1 cellular context compared by ENCODE assay signal in the genomic region with DNA sequence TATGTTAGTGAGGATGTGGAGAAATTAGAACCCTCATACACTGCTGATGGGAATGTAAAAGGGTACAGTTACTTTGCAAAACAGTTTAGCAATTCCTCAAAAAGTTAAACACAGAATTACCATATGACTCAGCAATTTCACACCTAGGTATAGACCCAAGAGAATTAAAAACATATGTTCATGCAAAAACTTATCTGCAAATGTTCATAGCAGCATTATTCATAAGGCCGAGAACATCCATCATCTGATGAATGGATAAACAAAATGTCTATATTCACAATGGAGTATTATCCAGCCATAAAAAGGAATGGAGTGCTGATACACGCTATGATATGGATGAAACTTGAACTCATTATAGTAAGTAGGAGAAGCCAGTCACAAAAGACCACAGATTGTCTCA.
TF ChIP-seq lines count a peak whose summit lies in the region.

No MANE protein-coding gene starts in this region.

TF ChIP-seq in HepG2, 621 proteins besides CTCF, POLR2A, EP300 and RAD21:
- TF ChIP-seq ZNF367 (CRISPR knock-in tag; IDR thresholded peaks at IDR 0.05; ENCODE audit: borderline replicate concordance) (no peak), SCMH1 (CRISPR knock-in tag; IDR thresholded peaks at IDR 0.05; ENCODE audit: borderline replicate concordance) (no peak), NFE2L2 (IDR thresholded peaks at IDR 0.05; ENCODE audit: low read length) (peak; percentile 89), MAFF (IDR thresholded peaks at IDR 0.05; ENCODE audit: low read depth, low read length) (peak; percentile 82), HNRNPL (IDR thresholded peaks at IDR 0.05; ENCODE audit: low read depth, low read length) (no peak), MAFK (conservative IDR thresholded peaks at IDR 0.05 in 1 of 2, IDR thresholded peaks at IDR 0.05 in 1 of 2; ENCODE audit: low read length in 2 of 2) (peak; percentile 80 to 83), CBFB (CRISPR knock-in tag; IDR thresholded peaks at IDR 0.05) (no peak), ZNF138 (CRISPR knock-in tag; IDR thresholded peaks at IDR 0.05; ENCODE audit: low read depth) (no peak), ZSCAN31 (CRISPR knock-in tag; IDR thresholded peaks at IDR 0.05; ENCODE audit: low read depth) (no peak), ZNF780A (CRISPR knock-in tag; IDR thresholded peaks at IDR 0.05) (no peak), ZNF430 (CRISPR knock-in tag; IDR thresholded peaks at IDR 0.05) (no peak)
- TF ChIP-seq, protein P1, sequence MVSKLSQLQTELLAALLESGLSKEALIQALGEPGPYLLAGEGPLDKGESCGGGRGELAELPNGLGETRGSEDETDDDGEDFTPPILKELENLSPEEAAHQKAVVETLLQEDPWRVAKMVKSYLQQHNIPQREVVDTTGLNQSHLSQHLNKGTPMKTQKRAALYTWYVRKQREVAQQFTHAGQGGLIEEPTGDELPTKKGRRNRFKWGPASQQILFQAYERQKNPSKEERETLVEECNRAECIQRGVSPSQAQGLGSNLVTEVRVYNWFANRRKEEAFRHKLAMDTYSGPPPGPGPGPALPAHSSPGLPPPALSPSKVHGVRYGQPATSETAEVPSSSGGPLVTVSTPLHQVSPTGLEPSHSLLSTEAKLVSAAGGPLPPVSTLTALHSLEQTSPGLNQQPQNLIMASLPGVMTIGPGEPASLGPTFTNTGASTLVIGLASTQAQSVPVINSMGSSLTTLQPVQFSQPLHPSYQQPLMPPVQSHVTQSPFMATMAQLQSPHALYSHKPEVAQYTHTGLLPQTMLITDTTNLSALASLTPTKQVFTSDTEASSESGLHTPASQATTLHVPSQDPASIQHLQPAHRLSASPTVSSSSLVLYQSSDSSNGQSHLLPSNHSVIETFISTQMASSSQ (IDR thresholded peaks at IDR 0.05; ENCODE audit: low read depth) = no peak
- TF ChIP-seq, protein P1 (CRISPR knock-in tag; IDR thresholded peaks at IDR 0.05; ENCODE audit: borderline replicate concordance) = no peak
TF ChIP-seq in HepG2: peak in this region for 3.
